26 cellular contexts compared by ENCODE assay signal in the genomic region with DNA sequence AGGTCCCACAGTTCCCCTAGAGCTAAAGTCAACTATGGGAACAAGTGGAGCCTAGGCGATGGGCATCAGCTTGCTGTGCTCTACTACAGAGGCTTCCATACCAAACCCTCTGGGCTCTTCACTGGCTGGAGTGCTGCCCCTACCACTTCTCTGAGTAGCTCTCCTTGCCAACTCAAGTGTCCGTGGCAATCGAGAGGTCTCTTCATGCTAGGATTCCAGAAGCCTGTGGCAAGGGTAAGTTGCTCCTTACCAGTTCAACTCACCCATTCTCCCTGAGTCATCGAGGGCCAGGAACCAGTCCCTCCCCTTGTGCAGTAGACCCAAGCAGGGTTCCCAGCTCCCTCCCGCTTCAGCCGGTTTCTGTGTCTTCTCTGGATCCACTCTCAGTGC.
DNase-seq lines count a peak whose midpoint lies in the region; ATAC-seq, FAIRE-seq and TF ChIP-seq lines count a peak whose summit lies in the region.
"Had no signal": no experiment of that assay in that cellular context is flagged by ENCODE, and none has a peak within 500 bp of the region (broad histone marks: within the 10 kb centered on the region; RNA-seq: fewer than 3 reads in every experiment).

No MANE protein-coding gene starts in this region.

- H3K79me2 ChIP-seq in H1 (ENCODE audit: control insufficient read depth in 1 of 2, insufficient read depth in 2 of 2, low read length in 2 of 2), result no peaks in the 10 kb centered on the region

- H3K27me3 ChIP-seq in H1 (replicated peaks in 1 of 4; ENCODE audit: control insufficient read depth in 3 of 4, extremely low read depth in 1 of 4, insufficient read depth in 3 of 4, low read length in 3 of 4) (no peaks in the 10 kb centered on the region), thyroid gland (no peaks in the 10 kb centered on the region), small intestine (ENCODE audit: control insufficient read depth in 2 of 2, insufficient read depth in 2 of 2, low read length in 2 of 2) (no peaks in the 10 kb centered on the region)
- H3K27me3 ChIP-seq: BE2C, BLaER1 had no signal

- no peaks in the 10 kb centered on the region for H3K79me1 ChIP-seq in H1 (ENCODE audit: low read depth, low read length)

- H3K27ac ChIP-seq in H1 (ENCODE audit: low read depth, low read length), result no peak overlapping the region
- no peak overlapping the region for H3K27ac ChIP-seq in thyroid gland
- no peak overlapping the region for H3K27ac ChIP-seq in small intestine (ENCODE audit: low read depth in 1 of 2, low read length in 1 of 2)
- H3K27ac ChIP-seq: BLaER1 had no signal

- H3K4me1 ChIP-seq in H1 (replicated peaks in 1 of 4; ENCODE audit: control insufficient read depth in 3 of 4, insufficient read depth in 4 of 4, low read length in 3 of 4), result no peaks in the 10 kb centered on the region
- peaks cover 0 to 4% of the 10 kb centered on the region in 2 donors for H3K4me1 ChIP-seq in thyroid gland
- no peaks in the 10 kb centered on the region for H3K4me1 ChIP-seq in small intestine (ENCODE audit: control insufficient read depth in 2 of 2, insufficient read depth in 1 of 2, low read depth in 1 of 2, low read length in 1 of 2)
- H3K4me1 ChIP-seq: BE2C had no signal

- FAIRE-seq in H1 (lab: Jason Lieb, UNC), result no peak
- FAIRE-seq in small intestine (lab: Jason Lieb, UNC), result no peak
- FAIRE-seq: A204.1, GM12878, GM12892, GM18507 had no signal

- H4K91ac ChIP-seq in H1 (replicated peaks; ENCODE audit: insufficient read length, low read length), result no peak overlapping the region

- no peak overlapping the region for H3K27ac Mint-ChIP-seq in activated naive CD8-positive, alpha-beta T cell treated with anti-CD3 and anti-CD28 coated beads, Interleukin-2, amount 50 U/mL, for 24 hours
- H3K27ac Mint-ChIP-seq: CD14-positive monocyte; CD4-positive, alpha-beta memory T cell; CD4-positive, CD25-positive, alpha-beta regulatory T cell; CD8-positive, alpha-beta memory T cell had no signal

- no peak overlapping the region for H4K5ac ChIP-seq in H1 (ENCODE audit: insufficient read length, low read depth, low read length)

- peaks cover 3% of the 10 kb centered on the region for H3K36me3 Mint-ChIP-seq in activated naive CD8-positive, alpha-beta T cell treated with anti-CD3 and anti-CD28 coated beads, Interleukin-2, amount 50 U/mL, for 24 hours (ENCODE audit: low read depth)
- H3K36me3 Mint-ChIP-seq: CD14-positive monocyte; CD4-positive, CD25-positive, alpha-beta regulatory T cell had no signal

- H3K56ac ChIP-seq in H1 (replicated peaks; ENCODE audit: insufficient read length, low read depth, low read length), result no peak overlapping the region

- H2BK12ac ChIP-seq in H1 (ENCODE audit: low read depth, low read length), result no peak overlapping the region

- WGBS in H1 (ENCODE audit: extremely low coverage in 1 of 2, insufficient coverage in 1 of 2, insufficient read length in 1 of 2, insufficient replicate concordance in 2 of 2, low coverage in 1 of 2, low lambda C conversion rate in 2 of 2, missing lambda C conversion rate in 1 of 2), 2 experiments, result 91% methylated on average over 6 of the region's 6 CpGs; no CpG with 5 or more reads in 1 of the 2 experiments
- 34 to 44% methylated on average over 4 to 6 of the region's 6 CpGs for WGBS in thyroid gland, 2 donors
- WGBS in small intestine, 3 donors, result 90 to 97% (median 96%) methylated on average over 5 to 6 of the region's 6 CpGs

- no peak overlapping the region for H3K14ac ChIP-seq in H1 (ENCODE audit: insufficient read length)

- H2BK20ac ChIP-seq in H1 (ENCODE audit: low read length), result no peak overlapping the region

- H3K23me2 ChIP-seq in H1 (ENCODE audit: low read depth, low read length), result no peaks in the 10 kb centered on the region

- POLR2A ChIA-PET in H1 (lab: Charles Lee; ENCODE audit: partially characterized antibody), result no interaction called here

- H4K8ac ChIP-seq in H1 (ENCODE audit: extremely low read depth, insufficient read depth, low read length), result no peak overlapping the region

- DNase-seq in DMS79 (lab: John Stamatoyannopoulos, UW), result peak; percentile 72
- peak; percentile 61 for DNase-seq in DMS79 treated with DMSO at 0.1 percent for 48 hours (lab: John Stamatoyannopoulos, UW)
- no peak for DNase-seq in H1 (ENCODE audit: low read depth in 1 of 2, low spot score in 2 of 2)
- peak; percentile 84 to 88 for DNase-seq in thyroid gland
- DNase-seq in small intestine, result no peak
- no peak for DNase-seq in activated naive CD8-positive, alpha-beta T cell treated with anti-CD3 and anti-CD28 coated beads, Interleukin-2, amount 50 U/mL, for 24 hours
- DNase-seq: 8988T; ACHN; BE2C; C1 segment of cervical spinal cord; CD4-positive, CD25-positive, alpha-beta regulatory T cell; CD8-positive, alpha-beta memory T cell; COR-L47; DMS 273 treated with DMSO at 0.1 percent for 48 hours; DMS153; DND-41; EL; GDM1 had no signal

- intact Hi-C loops in thyroid gland (cut with DNase I), result no loop called here

- H2AK5ac ChIP-seq in H1 (ENCODE audit: low read depth, low read length), result no peak overlapping the region

- no peak overlapping the region for H3K4me3 Mint-ChIP-seq in activated naive CD8-positive, alpha-beta T cell treated with anti-CD3 and anti-CD28 coated beads, Interleukin-2, amount 50 U/mL, for 24 hours
- H3K4me3 Mint-ChIP-seq: CD14-positive monocyte; CD4-positive, alpha-beta memory T cell; CD4-positive, CD25-positive, alpha-beta regulatory T cell had no signal

- TF ChIP-seq POLR2A in H1 (IDR thresholded peaks at IDR 0.05; ENCODE audit: control extremely low read depth in 1 of 2, low read depth in 2 of 2, low read length in 2 of 2) (no peak), thyroid gland (IDR thresholded peaks at IDR 0.05) (no peak)

- H3K4me3 ChIP-seq in H1 (ENCODE audit: extremely low read depth in 1 of 4, insufficient read depth in 2 of 4, low read depth in 3 of 4, low read length in 4 of 4) (no peak overlapping the region), thyroid gland (replicated peaks in 1 of 3) (no peak overlapping the region), small intestine (ENCODE audit: low read depth in 1 of 2, low read length in 2 of 2) (no peak overlapping the region)
- H3K4me3 ChIP-seq: BLaER1, GM12878 had no signal

- H3K9me3 Mint-ChIP-seq in activated naive CD8-positive, alpha-beta T cell treated with anti-CD3 and anti-CD28 coated beads, Interleukin-2, amount 50 U/mL, for 24 hours, result peaks cover 29% of the 10 kb centered on the region

- no peak overlapping the region for H3K18ac ChIP-seq in H1 (ENCODE audit: extremely low read depth, low read length)

- H2BK5ac ChIP-seq in H1 (ENCODE audit: low read depth, low read length), result no peak overlapping the region

- H3K9me3 ChIP-seq in H1 (ENCODE audit: insufficient read depth in 2 of 2, low read depth in 1 of 2, low read length in 1 of 2) (peaks cover 0 to 9% of the 10 kb centered on the region in 2 experiments; a peak in 1 of 4 replicates), thyroid gland (no peaks in the 10 kb centered on the region), small intestine (ENCODE audit: control insufficient read depth, low read depth) (no peaks in the 10 kb centered on the region)
- H3K9me3 ChIP-seq: BE2C had no signal

- CTCF ChIA-PET in H1 (lab: Charles Lee; ENCODE audit: partially characterized antibody), result interaction anchor here (1.0 to 1.4 kb wide), 3 partner anchors 18 to 111 kb away, joined by 3 to 5 read pairs (median 4); no protein-coding TSS in a partner anchor

- H3K4me1 Mint-ChIP-seq in activated naive CD8-positive, alpha-beta T cell treated with anti-CD3 and anti-CD28 coated beads, Interleukin-2, amount 50 U/mL, for 24 hours, result no peaks in the 10 kb centered on the region
- H3K4me1 Mint-ChIP-seq: CD14-positive monocyte; CD4-positive, alpha-beta memory T cell; CD4-positive, CD25-positive, alpha-beta regulatory T cell; CD8-positive, alpha-beta memory T cell had no signal

- TF ChIP-seq RAD21 in H1 (IDR thresholded peaks at IDR 0.05 in 1 of 2, conservative IDR thresholded peaks at IDR 0.05 in 1 of 2; ENCODE audit: low read depth in 2 of 2, low read length in 2 of 2), result no peak

- ATAC-seq in HG03520 (IDR thresholded peaks at IDR 0.05; ENCODE audit: unreplicated experiment), result no peak
- ATAC-seq in activated naive CD8-positive, alpha-beta T cell treated with anti-CD3 and anti-CD28 coated beads, Interleukin-2, amount 50 U/mL, for 24 hours, result no peak
- ATAC-seq: GM12878 had no signal

- H2BK15ac ChIP-seq in H1 (ENCODE audit: low read length), result 0 out of 2 replicates have a peak overlapping the region, but pooled peaks have one; percentile 16

- no peak overlapping the region for H3K4ac ChIP-seq in H1 (replicated peaks; ENCODE audit: insufficient read length, low read depth, low read length)

- TF ChIP-seq CTCF in H1 (IDR thresholded peaks at IDR 0.05; ENCODE audit: control extremely low read depth in 1 of 3, insufficient read depth in 1 of 3, low read depth in 1 of 3, low read length in 3 of 3) (no peak), thyroid gland (IDR thresholded peaks at IDR 0.05) (peak in 1 of 6 experiments; percentile 6)

- no peaks in the 10 kb centered on the region for H4K20me1 ChIP-seq in H1 (replicated peaks in 1 of 2; ENCODE audit: control insufficient read depth in 1 of 2, insufficient read depth in 2 of 2, low read length in 2 of 2)
- H4K20me1 ChIP-seq: BLaER1 had no signal

- H3K36me3 ChIP-seq in H1 (ENCODE audit: control insufficient read depth in 2 of 4, insufficient read depth in 4 of 4, low read length in 3 of 4), result no peaks in the 10 kb centered on the region
- H3K36me3 ChIP-seq in thyroid gland, result no peaks in the 10 kb centered on the region
- no peaks in the 10 kb centered on the region for H3K36me3 ChIP-seq in small intestine (ENCODE audit: control insufficient read depth in 2 of 2, insufficient read depth in 2 of 2, low read length in 2 of 2)
- H3K36me3 ChIP-seq: BE2C, BLaER1 had no signal

- no peak for TF ChIP-seq EP300 in H1 (IDR thresholded peaks at IDR 0.05; ENCODE audit: borderline replicate concordance in 1 of 2, low read depth in 2 of 2, low read length in 2 of 2)

- no peak overlapping the region for H3K23ac ChIP-seq in H1 (ENCODE audit: insufficient read length)

- H3K9ac ChIP-seq in H1 (replicated peaks in 1 of 4; ENCODE audit: extremely low read depth in 1 of 4, low read depth in 3 of 4, low read length in 3 of 4), result no peak overlapping the region
- H3K9ac ChIP-seq: BLaER1 had no signal

- no peak overlapping the region for H2BK120ac ChIP-seq in H1 (replicated peaks; ENCODE audit: low read depth, low read length)

- H3K4me2 ChIP-seq in H1 (ENCODE audit: insufficient read depth in 1 of 2, low read depth in 2 of 2, low read length in 2 of 2), result no peak overlapping the region
- H3K4me2 ChIP-seq: BLaER1 had no signal

- H2AFZ ChIP-seq in H1 (ENCODE audit: low read length), result no peak overlapping the region

- peaks cover 6% of the 10 kb centered on the region for H3K27me3 Mint-ChIP-seq in activated naive CD8-positive, alpha-beta T cell treated with anti-CD3 and anti-CD28 coated beads, Interleukin-2, amount 50 U/mL, for 24 hours
- H3K27me3 Mint-ChIP-seq: CD4-positive, CD25-positive, alpha-beta regulatory T cell had no signal

TF ChIP-seq in H1, 55 proteins besides CTCF, POLR2A, EP300 and RAD21 (continues in another document):
- TF ChIP-seq TAF7 (optimal IDR thresholded peaks at IDR 0.05; ENCODE audit: borderline replicate concordance, low read depth, low read length) (no peak), TAF1 (IDR thresholded peaks at IDR 0.05; ENCODE audit: low read depth, low read length) (no peak), BACH1 (IDR thresholded peaks at IDR 0.05; ENCODE audit: low read length) (no peak), CREB1 (IDR thresholded peaks at IDR 0.05) (no peak)

Comparison
In these comparisons a context has a peak if more than half of its experiments do, and no peak if none do; other contexts are left out.
1. DNase-seq: peak in DMS79 (single experiment), DMS79 treated with DMSO at 0.1 percent for 48 hours (single experiment) and thyroid gland (2 of 2); none in H1 (0 of 2), small intestine (single experiment) and activated naive CD8-positive, alpha-beta T cell treated with anti-CD3 and anti-CD28 coated beads, Interleukin-2, amount 50 U/mL, for 24 hours (single experiment).